In genomic region chr1:230426246-230427101, GRCh38 we compare ENCODE assay signal across 1 cellular context.
TF ChIP-seq lines count a peak whose summit lies in the region.

TSS of gene PGBD5 (minus strand) at chr1:230426332. CDS start at chr1:230425928, 404 bp downstream.

TF ChIP-seq in HepG2, 621 proteins besides CTCF, POLR2A, EP300 and RAD21 (continued from another document and continues in another):
- TF ChIP-seq ZNF710 (CRISPR knock-in tag; IDR thresholded peaks at IDR 0.05; ENCODE audit: borderline replicate concordance), result no peak
- TF ChIP-seq ZNF672 (CRISPR knock-in tag; IDR thresholded peaks at IDR 0.05), result no peak
- TF ChIP-seq NFKB2 (CRISPR knock-in tag; IDR thresholded peaks at IDR 0.05; ENCODE audit: borderline replicate concordance), result peak; percentile 96
- TF ChIP-seq NFYC (CRISPR knock-in tag; IDR thresholded peaks at IDR 0.05), result 0 out of 2 replicates have a peak, but pooled peaks have one; percentile 40
- TF ChIP-seq ZNF550 (CRISPR knock-in tag; IDR thresholded peaks at IDR 0.05; ENCODE audit: borderline replicate concordance), result no peak
- TF ChIP-seq TCF12 (IDR thresholded peaks at IDR 0.05), result no peak
- no peak for TF ChIP-seq TCF12 (CRISPR knock-in tag; IDR thresholded peaks at IDR 0.05)
- no peak for TF ChIP-seq DR1 (CRISPR knock-in tag; IDR thresholded peaks at IDR 0.05)
- peak; percentile 86 for TF ChIP-seq HOXD1 (CRISPR knock-in tag; IDR thresholded peaks at IDR 0.05)
- no peak for TF ChIP-seq RFX5 (IDR thresholded peaks at IDR 0.05; ENCODE audit: low read depth, low read length)
- TF ChIP-seq ARID4A (CRISPR knock-in tag; IDR thresholded peaks at IDR 0.05; ENCODE audit: borderline replicate concordance), result peak; percentile 94
- TF ChIP-seq RBM39 (IDR thresholded peaks at IDR 0.05; ENCODE audit: low read depth, low read length, poor library complexity, severe bottlenecking), result no peak
- peak; percentile 94; the same call in 1 of the 2 replicates for TF ChIP-seq ZSCAN21 (CRISPR knock-in tag; IDR thresholded peaks at IDR 0.05; ENCODE audit: borderline replicate concordance)
- TF ChIP-seq ZNF724P (CRISPR knock-in tag; IDR thresholded peaks at IDR 0.05; ENCODE audit: borderline replicate concordance), result 0 out of 2 replicates have a peak, but pooled peaks have one; percentile 66
- TF ChIP-seq MZF1 (CRISPR knock-in tag; IDR thresholded peaks at IDR 0.05; ENCODE audit: borderline replicate concordance), result no peak
- no peak; the same call in 1 of the 2 replicates for TF ChIP-seq ZNF296 (CRISPR knock-in tag; conservative IDR thresholded peaks at IDR 0.05)
- TF ChIP-seq MEIS1 (CRISPR knock-in tag; IDR thresholded peaks at IDR 0.05; ENCODE audit: borderline replicate concordance), result 0 out of 2 replicates have a peak, but pooled peaks have one; percentile 52
- TF ChIP-seq JDP2 (CRISPR knock-in tag; IDR thresholded peaks at IDR 0.05; ENCODE audit: borderline replicate concordance), result peak; percentile 56; the same call in 1 of the 2 replicates
- no peak for TF ChIP-seq NR2F1 (CRISPR knock-in tag; IDR thresholded peaks at IDR 0.05)
- TF ChIP-seq ZBTB10 (CRISPR knock-in tag; IDR thresholded peaks at IDR 0.05; ENCODE audit: borderline replicate concordance), result peak; percentile 89
- TF ChIP-seq UBTF (CRISPR knock-in tag; IDR thresholded peaks at IDR 0.05), result peak; percentile 74
- TF ChIP-seq TP53 (CRISPR knock-in tag; conservative IDR thresholded peaks at IDR 0.05), result no peak
- peak; percentile 98 for TF ChIP-seq KLF11 (CRISPR knock-in tag; IDR thresholded peaks at IDR 0.05)
- peak; percentile 66; the same call in 1 of the 2 replicates for TF ChIP-seq ZSCAN25 (CRISPR knock-in tag; IDR thresholded peaks at IDR 0.05)
- no peak for TF ChIP-seq U2AF1 (optimal IDR thresholded peaks at IDR 0.05; ENCODE audit: low read depth, low read length)
- TF ChIP-seq MXD3 (CRISPR knock-in tag; IDR thresholded peaks at IDR 0.05), result peak; percentile 99
- peak; percentile 32; the same call in 1 of the 2 replicates for TF ChIP-seq ZNF121 (CRISPR knock-in tag; IDR thresholded peaks at IDR 0.05)
- 0 out of 2 replicates have a peak, but pooled peaks have one; percentile 24 for TF ChIP-seq KDM1A (CRISPR knock-in tag; IDR thresholded peaks at IDR 0.05)
- TF ChIP-seq MED13 (CRISPR knock-in tag; IDR thresholded peaks at IDR 0.05), result peak; percentile 87; the same call in 1 of the 2 replicates
- TF ChIP-seq ZZZ3 (CRISPR knock-in tag; IDR thresholded peaks at IDR 0.05; ENCODE audit: borderline replicate concordance), result no peak
- peak; percentile 65; the same call in 1 of the 2 replicates for TF ChIP-seq EHMT2 (IDR thresholded peaks at IDR 0.05; ENCODE audit: borderline replicate concordance, low read depth, low read length)
- peak; percentile 99 for TF ChIP-seq NKX3-1 (CRISPR knock-in tag; IDR thresholded peaks at IDR 0.05)
- TF ChIP-seq FOXO1 (CRISPR knock-in tag; IDR thresholded peaks at IDR 0.05), result peak; percentile 79
- TF ChIP-seq ZNF674 (CRISPR knock-in tag; IDR thresholded peaks at IDR 0.05; ENCODE audit: low read depth), result peak; percentile 77; the same call in 1 of the 2 replicates
- no peak for TF ChIP-seq GATA4 (IDR thresholded peaks at IDR 0.05; ENCODE audit: borderline replicate concordance, low read depth)
- no peak for TF ChIP-seq CAMTA2 (CRISPR knock-in tag; IDR thresholded peaks at IDR 0.05; ENCODE audit: borderline replicate concordance)
- no peak; the same call in 1 of the 2 replicates for TF ChIP-seq ZBTB1 (CRISPR knock-in tag; IDR thresholded peaks at IDR 0.05; ENCODE audit: borderline replicate concordance)
- no peak for TF ChIP-seq GMEB2 (CRISPR knock-in tag; IDR thresholded peaks at IDR 0.05; ENCODE audit: low read depth)
- TF ChIP-seq CENPX (CRISPR knock-in tag; IDR thresholded peaks at IDR 0.05), result no peak
- TF ChIP-seq ZNF350 (CRISPR knock-in tag; IDR thresholded peaks at IDR 0.05; ENCODE audit: borderline replicate concordance, low read depth), result no peak
- no peak for TF ChIP-seq ZNF496 (CRISPR knock-in tag; IDR thresholded peaks at IDR 0.05; ENCODE audit: insufficient replicate concordance)
- TF ChIP-seq HDAC6 (IDR thresholded peaks at IDR 0.05; ENCODE audit: low read depth, low read length), result no peak
- TF ChIP-seq POLR2AphosphoS5 (IDR thresholded peaks at IDR 0.05; ENCODE audit: low read depth, low read length), result no peak
- TF ChIP-seq ELF3 (CRISPR knock-in tag; IDR thresholded peaks at IDR 0.05), result peak; percentile 77
- no peak for TF ChIP-seq ZNF333 (CRISPR knock-in tag; IDR thresholded peaks at IDR 0.05; ENCODE audit: borderline replicate concordance)
- peak; percentile 78; the same call in 1 of the 2 replicates for TF ChIP-seq BCL3 (CRISPR knock-in tag; IDR thresholded peaks at IDR 0.05)
- no peak for TF ChIP-seq KLF13 (CRISPR knock-in tag; IDR thresholded peaks at IDR 0.05)
- no peak for TF ChIP-seq DNMT1 (CRISPR knock-in tag; IDR thresholded peaks at IDR 0.05)
- TF ChIP-seq HMGXB4 (CRISPR knock-in tag; IDR thresholded peaks at IDR 0.05; ENCODE audit: borderline replicate concordance in 1 of 2, low read depth in 1 of 2), result 0 out of 4 replicates have a peak, but pooled peaks of 1 of the 2 experiments have one; percentile 45
- TF ChIP-seq TFAP4 (IDR thresholded peaks at IDR 0.05; ENCODE audit: borderline replicate concordance, low read depth), result no peak
